Comparison of ENCODE assay signal across 1 cellular context in the genomic region with DNA sequence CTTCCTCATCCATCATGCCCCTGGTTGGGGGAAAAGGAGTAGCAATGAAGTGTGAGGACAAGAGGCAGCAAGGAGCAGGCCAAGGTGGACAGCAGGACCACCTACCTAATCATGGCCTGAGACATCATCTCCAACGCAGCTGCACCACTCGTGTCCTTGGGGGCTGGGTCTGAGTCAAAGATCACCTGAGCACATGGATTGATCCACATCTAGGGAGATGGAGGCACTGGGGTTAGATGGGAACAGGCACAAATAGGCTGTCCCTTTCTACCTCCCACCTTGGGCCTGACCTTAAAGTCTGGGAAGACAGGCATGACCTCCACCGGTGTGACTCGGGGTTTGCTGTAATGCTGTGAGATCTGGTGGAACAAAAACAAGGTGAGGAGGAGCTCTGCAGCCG.
TF ChIP-seq lines count a peak whose summit lies in the region.

No MANE protein-coding gene starts in this region.

TF ChIP-seq in WTC11, 78 proteins besides CTCF, POLR2A, EP300 and RAD21 (continued from another document):
- TF ChIP-seq, protein P1, sequence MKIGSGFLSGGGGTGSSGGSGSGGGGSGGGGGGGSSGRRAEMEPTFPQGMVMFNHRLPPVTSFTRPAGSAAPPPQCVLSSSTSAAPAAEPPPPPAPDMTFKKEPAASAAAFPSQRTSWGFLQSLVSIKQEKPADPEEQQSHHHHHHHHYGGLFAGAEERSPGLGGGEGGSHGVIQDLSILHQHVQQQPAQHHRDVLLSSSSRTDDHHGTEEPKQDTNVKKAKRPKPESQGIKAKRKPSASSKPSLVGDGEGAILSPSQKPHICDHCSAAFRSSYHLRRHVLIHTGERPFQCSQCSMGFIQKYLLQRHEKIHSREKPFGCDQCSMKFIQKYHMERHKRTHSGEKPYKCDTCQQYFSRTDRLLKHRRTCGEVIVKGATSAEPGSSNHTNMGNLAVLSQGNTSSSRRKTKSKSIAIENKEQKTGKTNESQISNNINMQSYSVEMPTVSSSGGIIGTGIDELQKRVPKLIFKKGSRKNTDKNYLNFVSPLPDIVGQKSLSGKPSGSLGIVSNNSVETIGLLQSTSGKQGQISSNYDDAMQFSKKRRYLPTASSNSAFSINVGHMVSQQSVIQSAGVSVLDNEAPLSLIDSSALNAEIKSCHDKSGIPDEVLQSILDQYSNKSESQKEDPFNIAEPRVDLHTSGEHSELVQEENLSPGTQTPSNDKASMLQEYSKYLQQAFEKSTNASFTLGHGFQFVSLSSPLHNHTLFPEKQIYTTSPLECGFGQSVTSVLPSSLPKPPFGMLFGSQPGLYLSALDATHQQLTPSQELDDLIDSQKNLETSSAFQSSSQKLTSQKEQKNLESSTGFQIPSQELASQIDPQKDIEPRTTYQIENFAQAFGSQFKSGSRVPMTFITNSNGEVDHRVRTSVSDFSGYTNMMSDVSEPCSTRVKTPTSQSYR (CRISPR knock-in tag; IDR thresholded peaks at IDR 0.05) = no peak
- TF ChIP-seq FOXP1 (CRISPR knock-in tag; IDR thresholded peaks at IDR 0.05; ENCODE audit: borderline replicate concordance) (no peak), ZNF416 (CRISPR knock-in tag; IDR thresholded peaks at IDR 0.05) (no peak), MXD4 (CRISPR knock-in tag; IDR thresholded peaks at IDR 0.05; ENCODE audit: borderline replicate concordance) (no peak), NR3C1 (CRISPR knock-in tag; conservative IDR thresholded peaks at IDR 0.05; ENCODE audit: low read depth) (no peak), CREB1 (CRISPR knock-in tag; IDR thresholded peaks at IDR 0.05) (no peak)
- TF ChIP-seq, protein P2, sequence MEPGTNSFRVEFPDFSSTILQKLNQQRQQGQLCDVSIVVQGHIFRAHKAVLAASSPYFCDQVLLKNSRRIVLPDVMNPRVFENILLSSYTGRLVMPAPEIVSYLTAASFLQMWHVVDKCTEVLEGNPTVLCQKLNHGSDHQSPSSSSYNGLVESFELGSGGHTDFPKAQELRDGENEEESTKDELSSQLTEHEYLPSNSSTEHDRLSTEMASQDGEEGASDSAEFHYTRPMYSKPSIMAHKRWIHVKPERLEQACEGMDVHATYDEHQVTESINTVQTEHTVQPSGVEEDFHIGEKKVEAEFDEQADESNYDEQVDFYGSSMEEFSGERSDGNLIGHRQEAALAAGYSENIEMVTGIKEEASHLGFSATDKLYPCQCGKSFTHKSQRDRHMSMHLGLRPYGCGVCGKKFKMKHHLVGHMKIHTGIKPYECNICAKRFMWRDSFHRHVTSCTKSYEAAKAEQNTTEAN (CRISPR knock-in tag; IDR thresholded peaks at IDR 0.05) = no peak
TF ChIP-seq in WTC11: peak in this region for 0.
